8 cellular contexts compared by ENCODE assay signal in the genomic region with DNA sequence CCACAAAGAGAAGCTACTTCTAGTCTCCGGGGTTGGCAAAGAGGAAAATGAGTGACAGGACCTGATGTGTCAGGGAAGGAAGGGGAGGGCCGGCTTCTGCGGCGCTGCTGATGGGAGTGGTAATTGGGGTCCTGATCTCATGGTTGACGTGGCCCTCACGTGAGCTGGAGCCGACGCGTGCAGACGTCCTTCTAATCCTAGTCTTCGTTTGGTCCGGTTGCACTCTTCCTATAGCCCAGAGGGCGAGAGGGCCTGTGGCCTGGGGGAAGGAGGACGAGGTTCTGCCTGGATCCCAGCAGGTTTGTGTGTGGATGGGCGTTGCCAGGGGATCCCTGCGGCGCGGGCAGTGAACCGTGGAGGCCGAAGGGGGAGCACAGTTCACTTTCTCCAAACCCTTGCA. TPM values are rescaled to one million over a fixed set of nuclear protein-coding genes. Genes with fewer than 3 reads are reported as not detected.
A peak's percentile ranks its signal among the peaks of the same experiment; 100 is the strongest.
DNase-seq lines count a peak whose midpoint lies in the region; ATAC-seq, FAIRE-seq and TF ChIP-seq lines count a peak whose summit lies in the region.

A gene (plus strand): TSS at position 186 of the 400 bp plus-strand sequence. CDS start 2,384 bp downstream, outside the sequence.

- H3K9me3 ChIP-seq in duodenal mucosa (ENCODE audit: control insufficient read depth in 1 of 2, low read length in 2 of 2), result no peaks in the 10 kb centered on the region

- FAIRE-seq in GM12892 (lab: Jason Lieb, UNC), result no peak

- H3K36me3 ChIP-seq in duodenal mucosa (ENCODE audit: control insufficient read depth in 1 of 2, insufficient read depth in 2 of 2, low read length in 2 of 2), result no peaks in the 10 kb centered on the region

- no peaks in the 10 kb centered on the region for H3K36me3 Mint-ChIP-seq in T-helper 1 cell treated with Interleukin-12 subunit alpha and Interleukin-12 subunit beta and Interleukin-4 antibody, amounts not matched to agents 30 μg/mL and 1 μg/mL, for 36 hours (ENCODE audit: low read depth)

- H3K4me3 Mint-ChIP-seq in T-helper 1 cell treated with Interleukin-12 subunit alpha and Interleukin-12 subunit beta and Interleukin-4 antibody, amounts not matched to agents 30 μg/mL and 1 μg/mL, for 36 hours, result peak within 1 kb of the TSS; percentile 42

- H3K27me3 ChIP-seq in duodenal mucosa (ENCODE audit: control insufficient read depth in 1 of 2, insufficient read depth in 2 of 2, low read length in 2 of 2), result no peaks in the 10 kb centered on the region

- DNase-seq in AG10803 (ENCODE audit: low read depth) (peak; percentile 76), kidney glomerular epithelial cell (lab: John Stamatoyannopoulos, UW) (peak; percentile 43), GM12892 (ENCODE audit: insufficient read length) (no peak), SIG-M5 treated with dmso at 0.1 percent for 504 hours (lab: John Stamatoyannopoulos, UW; ENCODE audit: unreplicated experiment) (no peak)

- peaks cover 13% of the 10 kb centered on the region for H3K27me3 Mint-ChIP-seq in T-helper 1 cell treated with Interleukin-12 subunit alpha and Interleukin-12 subunit beta and Interleukin-4 antibody, amounts not matched to agents 30 μg/mL and 1 μg/mL, for 36 hours (ENCODE audit: low read depth)

- peak; percentile 63 for ATAC-seq in HG02884 (IDR thresholded peaks at IDR 0.05; ENCODE audit: unreplicated experiment)

- no peak for TF ChIP-seq CTCF in AG10803 (conservative IDR thresholded peaks at IDR 0.05; ENCODE audit: low read length)

- no peak within 1 kb of the TSS for H3K27ac Mint-ChIP-seq in T-helper 1 cell treated with Interleukin-12 subunit alpha and Interleukin-12 subunit beta and Interleukin-4 antibody, amounts not matched to agents 30 μg/mL and 1 μg/mL, for 36 hours

- peak within 1 kb of the TSS; percentile 76 for H3K4me3 ChIP-seq in AG10803 (ENCODE audit: low read length)
- peak within 1 kb of the TSS; percentile 70 to 73 for H3K4me3 ChIP-seq in duodenal mucosa (ENCODE audit: low read depth in 1 of 2, low read length in 2 of 2)
- peak within 1 kb of the TSS; percentile 39 to 57 (median 44) for H3K4me3 ChIP-seq in skin epidermis

- TF ChIP-seq POLR2A in GM12892 (IDR thresholded peaks at IDR 0.05; ENCODE audit: low read depth, low read length), result no peak

- H3K4me1 ChIP-seq in duodenal mucosa (ENCODE audit: control insufficient read depth in 1 of 2, insufficient read depth in 2 of 2, low read length in 2 of 2), result no peaks in the 10 kb centered on the region

- H3K9me3 Mint-ChIP-seq in T-helper 1 cell treated with Interleukin-12 subunit alpha and Interleukin-12 subunit beta and Interleukin-4 antibody, amounts not matched to agents 30 μg/mL and 1 μg/mL, for 36 hours, result no peaks in the 10 kb centered on the region

- H3K9ac ChIP-seq in duodenal mucosa (ENCODE audit: low read depth in 1 of 2, low read length in 2 of 2), result peak within 1 kb of the TSS; percentile 64 to 70

- no peaks in the 10 kb centered on the region for H3K4me1 Mint-ChIP-seq in T-helper 1 cell treated with Interleukin-12 subunit alpha and Interleukin-12 subunit beta and Interleukin-4 antibody, amounts not matched to agents 30 μg/mL and 1 μg/mL, for 36 hours (ENCODE audit: low read depth)

- H3K27ac ChIP-seq in duodenal mucosa (ENCODE audit: low read depth, low read length) (peak within 1 kb of the TSS; percentile 62), skin epidermis (peak within 1 kb of the TSS in 19 of 21 experiments; percentile 51 to 90 (median 79))

RNA-seq across cellular contexts. Expression of the gene that starts here (rescaled TPM):
- 0.15 TPM for polyA plus RNA-seq in GM12892 (2012; ENCODE audit: missing spikeins)

Comparison
In these comparisons a context has a peak if more than half of its experiments do, and no peak if none do; other contexts are left out.
1. DNase-seq: peak in AG10803 (single experiment) and kidney glomerular epithelial cell (single experiment); none in GM12892 (single experiment) and SIG-M5 treated with dmso at 0.1 percent for 504 hours (single experiment).
2. Peak in every context shown above with its lines, with median percentiles within 50 percentile points of each other: H3K4me3 ChIP-seq.